ENCODE assay signal across 8 cellular contexts in the genomic region with DNA sequence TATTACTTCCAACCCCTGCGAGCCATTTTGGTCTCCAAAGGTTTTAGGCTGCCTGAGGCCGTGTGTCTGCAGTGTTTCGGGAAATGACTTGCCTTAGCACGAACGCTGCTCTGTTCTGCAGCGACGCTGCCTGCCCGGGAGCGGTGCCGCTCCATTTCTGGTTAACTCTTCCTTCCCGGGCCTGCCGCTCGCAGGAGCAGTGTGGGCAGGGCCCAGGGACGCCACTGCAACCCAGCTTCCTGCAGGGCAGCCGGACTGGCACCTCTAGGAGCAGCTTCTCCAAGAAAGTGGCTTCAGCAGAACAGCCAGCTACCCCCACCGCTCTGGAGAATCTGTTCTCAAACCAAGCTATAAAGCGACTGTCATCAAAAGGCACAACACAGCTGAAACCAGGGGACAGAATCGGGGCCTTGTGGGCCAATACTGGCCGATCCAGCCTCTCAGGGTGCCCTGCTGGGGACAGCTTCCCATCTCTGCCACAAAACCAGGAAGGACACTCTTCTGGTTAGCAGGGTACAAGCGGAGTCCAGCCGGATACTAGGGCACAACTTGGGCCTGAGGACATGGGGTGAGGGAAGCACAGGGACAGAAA.
DNase-seq lines count a peak whose midpoint lies in the region; ATAC-seq and TF ChIP-seq lines count a peak whose summit lies in the region.

No MANE protein-coding gene starts in this region.

- H3K27ac Mint-ChIP-seq in neural crest cell (ENCODE audit: unreplicated experiment), result peak overlapping the region; percentile 87

- no peak overlapping the region for H3K27ac ChIP-seq in RWPE2 (ENCODE audit: poor library complexity, severe bottlenecking)

- DNase-seq in AG08395 (ENCODE audit: low spot score), result peak; percentile 49
- no peak for DNase-seq in RWPE2 (ENCODE audit: low spot score)
- DNase-seq in fibroblast of the conjunctiva (ENCODE audit: low read depth), result peak; percentile 8
- DNase-seq in neural crest cell (ENCODE audit: low read depth, low spot score), result no peak
- DNase-seq in NCI-H187 treated with DMSO at 0.1 percent for 48 hours (lab: John Stamatoyannopoulos, UW), result no peak
- no peak for DNase-seq in A172 (ENCODE audit: low spot score)

- ATAC-seq in RWPE2 (ENCODE audit: low read depth), result peak; percentile 61; the same call in 2 of the 3 replicates
- ATAC-seq in GM21786 (IDR thresholded peaks at IDR 0.05; ENCODE audit: unreplicated experiment), result no peak
- ATAC-seq in activated CD4-positive, CD25-positive, alpha-beta regulatory T cell treated with anti-CD3 and anti-CD28 coated beads, Interleukin-2, amount 50 U/mL, for 24 hours, result no peak

- H3K36me3 Mint-ChIP-seq in neural crest cell (ENCODE audit: low read depth), result no peaks in the 10 kb centered on the region

- TF ChIP-seq CTCF in RWPE2 (IDR thresholded peaks at IDR 0.05; ENCODE audit: poor library complexity, severe bottlenecking) (no peak), neural crest cell (conservative IDR thresholded peaks at IDR 0.05) (no peak)

- no peak overlapping the region for H3K4me3 ChIP-seq in RWPE2 (ENCODE audit: severe bottlenecking)

- no peak overlapping the region for H3K4me3 Mint-ChIP-seq in neural crest cell

- H3K9me3 Mint-ChIP-seq in neural crest cell, result no peaks in the 10 kb centered on the region

- H3K4me1 ChIP-seq in RWPE2 (ENCODE audit: insufficient read depth, poor library complexity, severe bottlenecking), result no peaks in the 10 kb centered on the region

- H3K27me3 ChIP-seq in RWPE2 (ENCODE audit: insufficient read depth, poor library complexity, severe bottlenecking), result no peaks in the 10 kb centered on the region

- peaks cover 2% of the 10 kb centered on the region for H3K27me3 Mint-ChIP-seq in neural crest cell (ENCODE audit: low read depth)

- no peaks in the 10 kb centered on the region for H3K36me3 ChIP-seq in RWPE2 (ENCODE audit: low read depth)

- no peaks in the 10 kb centered on the region for H3K9me3 ChIP-seq in RWPE2 (ENCODE audit: severe bottlenecking)

- H3K4me1 Mint-ChIP-seq in neural crest cell, result peaks cover 30% of the 10 kb centered on the region

Comparison
In these comparisons a context has a peak if more than half of its experiments do, and no peak if none do; other contexts are left out.
1. DNase-seq: peak in AG08395 (single experiment) and fibroblast of the conjunctiva (single experiment); none in RWPE2 (single experiment), neural crest cell (single experiment), NCI-H187 treated with DMSO at 0.1 percent for 48 hours (single experiment) and A172 (single experiment).